1 cellular context compared by ENCODE assay signal in the genomic region with DNA sequence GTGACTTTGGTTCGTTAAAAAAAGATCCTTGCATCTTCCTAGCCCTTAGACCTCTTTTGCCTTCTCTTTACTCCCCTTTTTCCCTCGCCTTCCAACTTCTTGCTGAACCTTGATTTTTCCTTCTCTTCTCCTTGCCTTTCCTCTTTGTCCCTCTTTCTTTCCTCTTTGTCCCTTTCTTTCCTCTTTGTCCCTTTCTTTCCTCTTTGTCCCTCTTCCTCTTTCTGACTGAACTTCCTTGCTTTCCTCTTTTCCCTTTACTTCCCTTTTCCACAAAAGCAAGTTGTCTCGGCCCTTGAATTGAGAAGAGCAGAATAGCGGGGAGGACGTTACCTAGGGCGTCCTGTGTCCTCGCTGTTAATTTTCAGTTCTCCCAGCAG.
A peak's percentile ranks its signal among the peaks of the same experiment; 100 is the strongest.
TF ChIP-seq lines count a peak whose summit lies in the region.

No MANE protein-coding gene starts in this region.

TF ChIP-seq in HepG2, 621 proteins besides CTCF, POLR2A, EP300 and RAD21 (continued from another document):
- TF ChIP-seq, protein P1, sequence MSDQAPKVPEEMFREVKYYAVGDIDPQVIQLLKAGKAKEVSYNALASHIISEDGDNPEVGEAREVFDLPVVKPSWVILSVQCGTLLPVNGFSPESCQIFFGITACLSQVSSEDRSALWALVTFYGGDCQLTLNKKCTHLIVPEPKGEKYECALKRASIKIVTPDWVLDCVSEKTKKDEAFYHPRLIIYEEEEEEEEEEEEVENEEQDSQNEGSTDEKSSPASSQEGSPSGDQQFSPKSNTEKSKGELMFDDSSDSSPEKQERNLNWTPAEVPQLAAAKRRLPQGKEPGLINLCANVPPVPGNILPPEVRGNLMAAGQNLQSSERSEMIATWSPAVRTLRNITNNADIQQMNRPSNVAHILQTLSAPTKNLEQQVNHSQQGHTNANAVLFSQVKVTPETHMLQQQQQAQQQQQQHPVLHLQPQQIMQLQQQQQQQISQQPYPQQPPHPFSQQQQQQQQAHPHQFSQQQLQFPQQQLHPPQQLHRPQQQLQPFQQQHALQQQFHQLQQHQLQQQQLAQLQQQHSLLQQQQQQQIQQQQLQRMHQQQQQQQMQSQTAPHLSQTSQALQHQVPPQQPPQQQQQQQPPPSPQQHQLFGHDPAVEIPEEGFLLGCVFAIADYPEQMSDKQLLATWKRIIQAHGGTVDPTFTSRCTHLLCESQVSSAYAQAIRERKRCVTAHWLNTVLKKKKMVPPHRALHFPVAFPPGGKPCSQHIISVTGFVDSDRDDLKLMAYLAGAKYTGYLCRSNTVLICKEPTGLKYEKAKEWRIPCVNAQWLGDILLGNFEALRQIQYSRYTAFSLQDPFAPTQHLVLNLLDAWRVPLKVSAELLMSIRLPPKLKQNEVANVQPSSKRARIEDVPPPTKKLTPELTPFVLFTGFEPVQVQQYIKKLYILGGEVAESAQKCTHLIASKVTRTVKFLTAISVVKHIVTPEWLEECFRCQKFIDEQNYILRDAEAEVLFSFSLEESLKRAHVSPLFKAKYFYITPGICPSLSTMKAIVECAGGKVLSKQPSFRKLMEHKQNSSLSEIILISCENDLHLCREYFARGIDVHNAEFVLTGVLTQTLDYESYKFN (CRISPR knock-in tag; conservative IDR thresholded peaks at IDR 0.05), result no peak
- TF ChIP-seq NRL (CRISPR knock-in tag; IDR thresholded peaks at IDR 0.05; ENCODE audit: borderline replicate concordance) (no peak), RNF2 (conservative IDR thresholded peaks at IDR 0.05; ENCODE audit: low read depth) (no peak), NR2F1 (CRISPR knock-in tag; IDR thresholded peaks at IDR 0.05) (no peak), ZMYM3 (CRISPR knock-in tag; IDR thresholded peaks at IDR 0.05) (no peak), ZMAT3 (CRISPR knock-in tag; conservative IDR thresholded peaks at IDR 0.05) (no peak), HHEX (CRISPR knock-in tag; IDR thresholded peaks at IDR 0.05) (no peak), ZFP62 (CRISPR knock-in tag; IDR thresholded peaks at IDR 0.05) (no peak), NFE2 (CRISPR knock-in tag; IDR thresholded peaks at IDR 0.05) (no peak), ASH2L (IDR thresholded peaks at IDR 0.05; ENCODE audit: insufficient read length, low read depth, low read length) (no peak), ZNF547 (CRISPR knock-in tag; IDR thresholded peaks at IDR 0.05) (no peak), ZBTB7B (CRISPR knock-in tag; IDR thresholded peaks at IDR 0.05) (no peak), CCDC6 (CRISPR knock-in tag; IDR thresholded peaks at IDR 0.05) (0 out of 2 replicates have a peak, but pooled peaks have one; percentile 17)
- TF ChIP-seq, protein P2, sequence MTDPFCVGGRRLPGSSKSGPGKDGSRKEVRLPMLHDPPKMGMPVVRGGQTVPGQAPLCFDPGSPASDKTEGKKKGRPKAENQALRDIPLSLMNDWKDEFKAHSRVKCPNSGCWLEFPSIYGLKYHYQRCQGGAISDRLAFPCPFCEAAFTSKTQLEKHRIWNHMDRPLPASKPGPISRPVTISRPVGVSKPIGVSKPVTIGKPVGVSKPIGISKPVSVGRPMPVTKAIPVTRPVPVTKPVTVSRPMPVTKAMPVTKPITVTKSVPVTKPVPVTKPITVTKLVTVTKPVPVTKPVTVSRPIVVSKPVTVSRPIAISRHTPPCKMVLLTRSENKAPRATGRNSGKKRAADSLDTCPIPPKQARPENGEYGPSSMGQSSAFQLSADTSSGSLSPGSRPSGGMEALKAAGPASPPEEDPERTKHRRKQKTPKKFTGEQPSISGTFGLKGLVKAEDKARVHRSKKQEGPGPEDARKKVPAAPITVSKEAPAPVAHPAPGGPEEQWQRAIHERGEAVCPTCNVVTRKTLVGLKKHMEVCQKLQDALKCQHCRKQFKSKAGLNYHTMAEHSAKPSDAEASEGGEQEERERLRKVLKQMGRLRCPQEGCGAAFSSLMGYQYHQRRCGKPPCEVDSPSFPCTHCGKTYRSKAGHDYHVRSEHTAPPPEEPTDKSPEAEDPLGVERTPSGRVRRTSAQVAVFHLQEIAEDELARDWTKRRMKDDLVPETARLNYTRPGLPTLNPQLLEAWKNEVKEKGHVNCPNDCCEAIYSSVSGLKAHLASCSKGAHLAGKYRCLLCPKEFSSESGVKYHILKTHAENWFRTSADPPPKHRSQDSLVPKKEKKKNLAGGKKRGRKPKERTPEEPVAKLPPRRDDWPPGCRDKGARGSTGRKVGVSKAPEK (CRISPR knock-in tag; IDR thresholded peaks at IDR 0.05; ENCODE audit: borderline replicate concordance), result 0 out of 2 replicates have a peak, but pooled peaks have one; percentile 72
- TF ChIP-seq, protein P3, sequence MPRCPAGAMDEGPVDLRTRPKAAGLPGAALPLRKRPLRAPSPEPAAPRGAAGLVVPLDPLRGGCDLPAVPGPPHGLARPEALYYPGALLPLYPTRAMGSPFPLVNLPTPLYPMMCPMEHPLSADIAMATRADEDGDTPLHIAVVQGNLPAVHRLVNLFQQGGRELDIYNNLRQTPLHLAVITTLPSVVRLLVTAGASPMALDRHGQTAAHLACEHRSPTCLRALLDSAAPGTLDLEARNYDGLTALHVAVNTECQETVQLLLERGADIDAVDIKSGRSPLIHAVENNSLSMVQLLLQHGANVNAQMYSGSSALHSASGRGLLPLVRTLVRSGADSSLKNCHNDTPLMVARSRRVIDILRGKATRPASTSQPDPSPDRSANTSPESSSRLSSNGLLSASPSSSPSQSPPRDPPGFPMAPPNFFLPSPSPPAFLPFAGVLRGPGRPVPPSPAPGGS (CRISPR knock-in tag; IDR thresholded peaks at IDR 0.05), result no peak
- TF ChIP-seq, protein P4, sequence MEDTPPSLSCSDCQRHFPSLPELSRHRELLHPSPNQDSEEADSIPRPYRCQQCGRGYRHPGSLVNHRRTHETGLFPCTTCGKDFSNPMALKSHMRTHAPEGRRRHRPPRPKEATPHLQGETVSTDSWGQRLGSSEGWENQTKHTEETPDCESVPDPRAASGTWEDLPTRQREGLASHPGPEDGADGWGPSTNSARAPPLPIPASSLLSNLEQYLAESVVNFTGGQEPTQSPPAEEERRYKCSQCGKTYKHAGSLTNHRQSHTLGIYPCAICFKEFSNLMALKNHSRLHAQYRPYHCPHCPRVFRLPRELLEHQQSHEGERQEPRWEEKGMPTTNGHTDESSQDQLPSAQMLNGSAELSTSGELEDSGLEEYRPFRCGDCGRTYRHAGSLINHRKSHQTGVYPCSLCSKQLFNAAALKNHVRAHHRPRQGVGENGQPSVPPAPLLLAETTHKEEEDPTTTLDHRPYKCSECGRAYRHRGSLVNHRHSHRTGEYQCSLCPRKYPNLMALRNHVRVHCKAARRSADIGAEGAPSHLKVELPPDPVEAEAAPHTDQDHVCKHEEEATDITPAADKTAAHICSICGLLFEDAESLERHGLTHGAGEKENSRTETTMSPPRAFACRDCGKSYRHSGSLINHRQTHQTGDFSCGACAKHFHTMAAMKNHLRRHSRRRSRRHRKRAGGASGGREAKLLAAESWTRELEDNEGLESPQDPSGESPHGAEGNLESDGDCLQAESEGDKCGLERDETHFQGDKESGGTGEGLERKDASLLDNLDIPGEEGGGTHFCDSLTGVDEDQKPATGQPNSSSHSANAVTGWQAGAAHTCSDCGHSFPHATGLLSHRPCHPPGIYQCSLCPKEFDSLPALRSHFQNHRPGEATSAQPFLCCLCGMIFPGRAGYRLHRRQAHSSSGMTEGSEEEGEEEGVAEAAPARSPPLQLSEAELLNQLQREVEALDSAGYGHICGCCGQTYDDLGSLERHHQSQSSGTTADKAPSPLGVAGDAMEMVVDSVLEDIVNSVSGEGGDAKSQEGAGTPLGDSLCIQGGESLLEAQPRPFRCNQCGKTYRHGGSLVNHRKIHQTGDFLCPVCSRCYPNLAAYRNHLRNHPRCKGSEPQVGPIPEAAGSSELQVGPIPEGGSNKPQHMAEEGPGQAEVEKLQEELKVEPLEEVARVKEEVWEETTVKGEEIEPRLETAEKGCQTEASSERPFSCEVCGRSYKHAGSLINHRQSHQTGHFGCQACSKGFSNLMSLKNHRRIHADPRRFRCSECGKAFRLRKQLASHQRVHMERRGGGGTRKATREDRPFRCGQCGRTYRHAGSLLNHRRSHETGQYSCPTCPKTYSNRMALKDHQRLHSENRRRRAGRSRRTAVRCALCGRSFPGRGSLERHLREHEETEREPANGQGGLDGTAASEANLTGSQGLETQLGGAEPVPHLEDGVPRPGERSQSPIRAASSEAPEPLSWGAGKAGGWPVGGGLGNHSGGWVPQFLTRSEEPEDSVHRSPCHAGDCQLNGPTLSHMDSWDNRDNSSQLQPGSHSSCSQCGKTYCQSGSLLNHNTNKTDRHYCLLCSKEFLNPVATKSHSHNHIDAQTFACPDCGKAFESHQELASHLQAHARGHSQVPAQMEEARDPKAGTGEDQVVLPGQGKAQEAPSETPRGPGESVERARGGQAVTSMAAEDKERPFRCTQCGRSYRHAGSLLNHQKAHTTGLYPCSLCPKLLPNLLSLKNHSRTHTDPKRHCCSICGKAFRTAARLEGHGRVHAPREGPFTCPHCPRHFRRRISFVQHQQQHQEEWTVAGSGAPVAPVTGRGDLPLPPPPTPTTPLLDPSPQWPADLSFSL (CRISPR knock-in tag; IDR thresholded peaks at IDR 0.05), result no peak
- TF ChIP-seq, protein P5, sequence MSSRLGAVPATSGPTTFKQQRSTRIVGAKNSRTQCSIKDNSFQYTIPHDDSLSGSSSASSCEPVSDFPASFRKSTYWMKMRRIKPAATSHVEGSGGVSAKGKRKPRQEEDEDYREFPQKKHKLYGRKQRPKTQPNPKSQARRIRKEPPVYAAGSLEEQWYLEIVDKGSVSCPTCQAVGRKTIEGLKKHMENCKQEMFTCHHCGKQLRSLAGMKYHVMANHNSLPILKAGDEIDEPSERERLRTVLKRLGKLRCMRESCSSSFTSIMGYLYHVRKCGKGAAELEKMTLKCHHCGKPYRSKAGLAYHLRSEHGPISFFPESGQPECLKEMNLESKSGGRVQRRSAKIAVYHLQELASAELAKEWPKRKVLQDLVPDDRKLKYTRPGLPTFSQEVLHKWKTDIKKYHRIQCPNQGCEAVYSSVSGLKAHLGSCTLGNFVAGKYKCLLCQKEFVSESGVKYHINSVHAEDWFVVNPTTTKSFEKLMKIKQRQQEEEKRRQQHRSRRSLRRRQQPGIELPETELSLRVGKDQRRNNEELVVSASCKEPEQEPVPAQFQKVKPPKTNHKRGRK (CRISPR knock-in tag; IDR thresholded peaks at IDR 0.05), result peak; percentile 95; the same call in 1 of the 2 replicates
- TF ChIP-seq, protein P6, sequence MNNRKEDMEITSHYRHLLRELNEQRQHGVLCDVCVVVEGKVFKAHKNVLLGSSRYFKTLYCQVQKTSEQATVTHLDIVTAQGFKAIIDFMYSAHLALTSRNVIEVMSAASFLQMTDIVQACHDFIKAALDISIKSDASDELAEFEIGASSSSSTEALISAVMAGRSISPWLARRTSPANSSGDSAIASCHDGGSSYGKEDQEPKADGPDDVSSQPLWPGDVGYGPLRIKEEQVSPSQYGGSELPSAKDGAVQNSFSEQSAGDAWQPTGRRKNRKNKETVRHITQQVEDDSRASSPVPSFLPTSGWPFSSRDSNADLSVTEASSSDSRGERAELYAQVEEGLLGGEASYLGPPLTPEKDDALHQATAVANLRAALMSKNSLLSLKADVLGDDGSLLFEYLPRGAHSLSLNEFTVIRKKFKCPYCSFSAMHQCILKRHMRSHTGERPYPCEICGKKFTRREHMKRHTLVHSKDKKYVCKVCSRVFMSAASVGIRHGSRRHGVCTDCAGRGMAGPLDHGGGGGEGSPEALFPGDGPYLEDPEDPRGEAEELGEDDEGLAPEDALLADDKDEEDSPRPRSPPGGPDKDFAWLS (CRISPR knock-in tag; IDR thresholded peaks at IDR 0.05; ENCODE audit: borderline replicate concordance), result no peak
